In genomic region chr1:54276617-54277450, GRCh38 we compare ENCODE assay signal across 9 cellular contexts.
DNase-seq lines count a peak whose midpoint lies in the region; ATAC-seq and TF ChIP-seq lines count a peak whose summit lies in the region.
"Had no signal": no experiment of that assay in that cellular context is flagged by ENCODE, and none has a peak within 500 bp of the region (broad histone marks: within the 10 kb centered on the region; RNA-seq: fewer than 3 reads in every experiment).

No MANE protein-coding gene starts in this region.

- peak overlapping the region; percentile 92 for H3K27ac Mint-ChIP-seq in activated CD8-positive, alpha-beta memory T cell treated with anti-CD3 and anti-CD28 coated beads, Interleukin-2, amount 10 ng/mL, durations not matched to agents 7 days and 5 days
- peak overlapping the region; percentile 90 for H3K27ac Mint-ChIP-seq in chondrocyte (ENCODE audit: unreplicated experiment)
- peak overlapping the region; percentile 88 to 98 (median 93) for H3K27ac Mint-ChIP-seq in naive thymus-derived CD4-positive, alpha-beta T cell

- no peak for TF ChIP-seq EP300 in upper lobe of left lung (IDR thresholded peaks at IDR 0.05)

- CTCF ChIA-PET in activated CD8-positive, alpha-beta memory T cell treated with anti-CD3 and anti-CD28 coated beads, Interleukin-2, amount 10 ng/mL, durations not matched to agents 7 days and 5 days (lab: Charles Lee) = interaction anchor here (1.0 to 1.9 kb wide), 4 partner anchors 9 to 212 kb away, joined by 3 to 6 read pairs (median 4); no protein-coding TSS in a partner anchor
- CTCF ChIA-PET in naive thymus-derived CD4-positive, alpha-beta T cell (lab: Charles Lee) = interaction anchor here (2.1 kb wide), 1 partner anchor 11 kb away, joined by 5 read pairs; no protein-coding TSS in a partner anchor

- no peaks in the 10 kb centered on the region for H3K9me3 Mint-ChIP-seq in activated CD8-positive, alpha-beta memory T cell treated with anti-CD3 and anti-CD28 coated beads, Interleukin-2, amount 10 ng/mL, durations not matched to agents 7 days and 5 days (ENCODE audit: low read depth)
- H3K9me3 Mint-ChIP-seq in chondrocyte (ENCODE audit: low read depth) = no peaks in the 10 kb centered on the region
- no peaks in the 10 kb centered on the region for H3K9me3 Mint-ChIP-seq in naive thymus-derived CD4-positive, alpha-beta T cell

- peak overlapping the region; percentile 36 for H3K27ac ChIP-seq in naive thymus-derived CD4-positive, alpha-beta T cell (ENCODE audit: low read depth, low read length)
- peak overlapping the region; percentile 81 to 93 (median 86) for H3K27ac ChIP-seq in upper lobe of left lung

- no peak overlapping the region for H3K4me3 Mint-ChIP-seq in activated CD8-positive, alpha-beta memory T cell treated with anti-CD3 and anti-CD28 coated beads, Interleukin-2, amount 10 ng/mL, durations not matched to agents 7 days and 5 days
- no peak overlapping the region for H3K4me3 Mint-ChIP-seq in chondrocyte (ENCODE audit: unreplicated experiment)
- H3K4me3 Mint-ChIP-seq in naive thymus-derived CD4-positive, alpha-beta T cell = peak overlapping the region; percentile 70 to 89 (median 80)

- H3K4me1 ChIP-seq in naive thymus-derived CD4-positive, alpha-beta T cell (ENCODE audit: control insufficient read depth in 2 of 2, insufficient read depth in 2 of 2, low read length in 2 of 2) = peaks cover 0 to 50% of the 10 kb centered on the region in 2 donors
- peaks cover 61 to 70% (median 62%) of the 10 kb centered on the region in 4 donors for H3K4me1 ChIP-seq in upper lobe of left lung
- peaks cover 11% of the 10 kb centered on the region for H3K4me1 ChIP-seq in BE2C
- H3K4me1 ChIP-seq: HAP-1 had no signal

- intact Hi-C loops in naive thymus-derived CD4-positive, alpha-beta T cell (cut with micrococcal nuclease) = loop anchor here in 1 of 2 donors (1.0 to 5.0 kb wide), 2 partner anchors 10 to 35 kb away; no protein-coding TSS in a partner anchor

- H3K27me3 ChIP-seq in naive thymus-derived CD4-positive, alpha-beta T cell (ENCODE audit: control insufficient read depth in 2 of 2, insufficient read depth in 2 of 2, low read length in 2 of 2) = no peaks in the 10 kb centered on the region
- H3K27me3 ChIP-seq in upper lobe of left lung (no peaks in the 10 kb centered on the region), BE2C (no peaks in the 10 kb centered on the region)

- peaks cover 17% of the 10 kb centered on the region for H3K36me3 Mint-ChIP-seq in activated CD8-positive, alpha-beta memory T cell treated with anti-CD3 and anti-CD28 coated beads, Interleukin-2, amount 10 ng/mL, durations not matched to agents 7 days and 5 days
- H3K36me3 Mint-ChIP-seq in chondrocyte (ENCODE audit: low read depth) = peaks cover 9% of the 10 kb centered on the region
- peaks cover 4 to 18% (median 14%) of the 10 kb centered on the region in 5 donors for H3K36me3 Mint-ChIP-seq in naive thymus-derived CD4-positive, alpha-beta T cell

- POLR2A ChIA-PET in naive thymus-derived CD4-positive, alpha-beta T cell (lab: Charles Lee) = interaction anchor here (0.6 to 1.1 kb wide), 2 partner anchors 9 to 870 kb away, joined by 3 read pairs; no protein-coding TSS in a partner anchor

- WGBS in upper lobe of left lung, 2 donors = 84 to 89% methylated on average over 11 of the region's 11 CpGs

- H3K4me3 ChIP-seq in naive thymus-derived CD4-positive, alpha-beta T cell (ENCODE audit: low read length) = no peak overlapping the region
- H3K4me3 ChIP-seq in upper lobe of left lung (no peak overlapping the region), BE2C (ENCODE audit: low read depth, low read length) (no peak overlapping the region)
- H3K4me3 ChIP-seq: HAP-1 had no signal

- no peak for DNase-seq in activated CD8-positive, alpha-beta memory T cell treated with anti-CD3 and anti-CD28 coated beads, Interleukin-2, amount 10 ng/mL, durations not matched to agents 7 days and 5 days
- no peak for DNase-seq in activated CD8-positive, alpha-beta memory T cell treated with anti-CD3 and anti-CD28 coated beads, Interleukin-2, amount 50 U/mL, for 48 hours
- DNase-seq in chondrocyte (ENCODE audit: low spot score) (no peak), upper lobe of left lung (no peak), SIG-M5 (lab: John Stamatoyannopoulos, UW) (no peak), BE2C (no peak)
- DNase-seq in naive thymus-derived CD4-positive, alpha-beta T cell = no peak

- no peaks in the 10 kb centered on the region for H3K9me3 ChIP-seq in naive thymus-derived CD4-positive, alpha-beta T cell (ENCODE audit: control insufficient read depth in 2 of 3, low read length in 3 of 3)
- no peaks in the 10 kb centered on the region for H3K9me3 ChIP-seq in upper lobe of left lung
- H3K9me3 ChIP-seq in BE2C = no peaks in the 10 kb centered on the region
- H3K9me3 ChIP-seq: HAP-1 had no signal

- no peak for ATAC-seq in activated CD8-positive, alpha-beta memory T cell treated with anti-CD3 and anti-CD28 coated beads, Interleukin-2, amount 10 ng/mL, durations not matched to agents 7 days and 5 days
- ATAC-seq in naive thymus-derived CD4-positive, alpha-beta T cell = no peak
- ATAC-seq in upper lobe of left lung (ENCODE audit: low FRiP score in 2 of 2) (no peak), GM21360 (IDR thresholded peaks at IDR 0.05; ENCODE audit: unreplicated experiment) (no peak)

- no peaks in the 10 kb centered on the region for H3K27me3 Mint-ChIP-seq in activated CD8-positive, alpha-beta memory T cell treated with anti-CD3 and anti-CD28 coated beads, Interleukin-2, amount 10 ng/mL, durations not matched to agents 7 days and 5 days
- H3K27me3 Mint-ChIP-seq in chondrocyte (ENCODE audit: low read depth) = no peaks in the 10 kb centered on the region
- H3K27me3 Mint-ChIP-seq in naive thymus-derived CD4-positive, alpha-beta T cell = no peaks in the 10 kb centered on the region

- TF ChIP-seq CTCF in chondrocyte (IDR thresholded peaks at IDR 0.05) (no peak), upper lobe of left lung (IDR thresholded peaks at IDR 0.05) (no peak), BE2C (IDR thresholded peaks at IDR 0.05; ENCODE audit: low read depth, low read length) (no peak)

- no peaks in the 10 kb centered on the region for H3K36me3 ChIP-seq in naive thymus-derived CD4-positive, alpha-beta T cell (ENCODE audit: control insufficient read depth in 2 of 3, insufficient read depth in 3 of 3, low read length in 3 of 3)
- H3K36me3 ChIP-seq in upper lobe of left lung (peaks cover 0 to 7% (median 1%) of the 10 kb centered on the region in 4 donors), BE2C (no peaks in the 10 kb centered on the region; the same call in 1 of the 2 replicates)
- H3K36me3 ChIP-seq: HAP-1 had no signal

- H3K4me1 Mint-ChIP-seq in activated CD8-positive, alpha-beta memory T cell treated with anti-CD3 and anti-CD28 coated beads, Interleukin-2, amount 10 ng/mL, durations not matched to agents 7 days and 5 days = peaks cover 46% of the 10 kb centered on the region
- peaks cover 82% of the 10 kb centered on the region for H3K4me1 Mint-ChIP-seq in chondrocyte (ENCODE audit: low read depth)
- H3K4me1 Mint-ChIP-seq in naive thymus-derived CD4-positive, alpha-beta T cell = peaks cover 25 to 82% (median 67%) of the 10 kb centered on the region in 7 donors

- TF ChIP-seq POLR2A in upper lobe of left lung (IDR thresholded peaks at IDR 0.05) = no peak

Comparison
In these comparisons a context has a peak if more than half of its experiments do, and no peak if none do; other contexts are left out.
1. H3K4me3 Mint-ChIP-seq: peak in naive thymus-derived CD4-positive, alpha-beta T cell (10 of 10); none in activated CD8-positive, alpha-beta memory T cell treated with anti-CD3 and anti-CD28 coated beads, Interleukin-2, amount 10 ng/mL, durations not matched to agents 7 days and 5 days (single experiment) and chondrocyte (single experiment).
2. Peak in every context shown above with its lines, with median percentiles within 50 percentile points of each other: H3K27ac Mint-ChIP-seq.